ENCODE assay signal across 20 cellular contexts in the genomic region with DNA sequence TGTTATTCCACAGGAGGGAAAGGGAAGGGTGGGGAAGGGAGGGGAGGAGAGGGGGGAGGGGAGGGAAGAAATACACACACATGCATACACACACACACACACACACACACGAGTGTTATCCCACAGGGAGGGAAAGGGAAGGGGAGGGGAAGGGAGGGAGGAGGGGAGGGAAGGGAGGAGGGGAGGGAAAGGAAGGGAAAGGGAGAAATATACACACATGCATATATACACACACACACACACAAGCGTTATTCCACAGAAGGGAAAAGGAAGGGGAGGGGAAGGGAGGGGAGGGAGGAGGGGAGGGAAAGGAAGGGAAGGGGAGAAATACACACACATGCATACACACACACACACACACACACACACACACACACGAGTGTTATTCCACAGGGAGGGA. TPM values are rescaled to one million over a fixed set of nuclear protein-coding genes. Genes with fewer than 3 reads are reported as not detected.
DNase-seq lines count a peak whose midpoint lies in the region; ATAC-seq and TF ChIP-seq lines count a peak whose summit lies in the region.
"Had no signal": no experiment of that assay in that cellular context is flagged by ENCODE, and none has a peak within 500 bp of the region (broad histone marks: within the 10 kb centered on the region; RNA-seq: fewer than 3 reads in every experiment).

No MANE protein-coding gene starts in this region.

- H3K79me2 ChIP-seq in DOHH2 (ENCODE audit: control insufficient read depth, low read length) = no peaks in the 10 kb centered on the region
- no peaks in the 10 kb centered on the region for H3K79me2 ChIP-seq in OCI-LY3 (ENCODE audit: low read length)

- no peak for DNase-seq in naive thymus-derived CD8-positive, alpha-beta T cell
- DNase-seq in brain microvascular endothelial cell (no peak), heart left ventricle (no peak), GM10248 (ENCODE audit: extremely low spot score) (no peak), prostate gland (ENCODE audit: low spot score) (no peak)
- DNase-seq: NCI-H1105, NCI-H2029 treated with DMSO at 0.1 percent for 48 hours, NCI-H446 treated with DMSO at 0.1 percent for 48 hours, NCI-H526, SIG-M5 had no signal

- H3K27ac Mint-ChIP-seq in naive thymus-derived CD8-positive, alpha-beta T cell = peak overlapping the region in 2 of 10 donors; percentile 68 to 83
- H3K27ac Mint-ChIP-seq: GM23338 had no signal

- no peak for TF ChIP-seq CTCF in DOHH2 (IDR thresholded peaks at IDR 0.05; ENCODE audit: low read depth, low read length, poor library complexity, severe bottlenecking)
- TF ChIP-seq CTCF in OCI-LY3 (IDR thresholded peaks at IDR 0.05; ENCODE audit: low read depth, low read length) = no peak
- TF ChIP-seq CTCF in brain microvascular endothelial cell (IDR thresholded peaks at IDR 0.05; ENCODE audit: low read depth, low read length, missing control alignments) = no peak
- no peak for TF ChIP-seq CTCF in heart left ventricle (IDR thresholded peaks at IDR 0.05)
- no peak for TF ChIP-seq CTCF in GM10248 (IDR thresholded peaks at IDR 0.05; ENCODE audit: control extremely low read depth, extremely low read depth, low read depth, missing control alignments)
- TF ChIP-seq CTCF in prostate gland (IDR thresholded peaks at IDR 0.05) = no peak

- H3K9me2 ChIP-seq in DOHH2 (replicated peaks; ENCODE audit: control insufficient read depth, low read length) = no peaks in the 10 kb centered on the region

- H3K4me1 Mint-ChIP-seq in naive thymus-derived CD8-positive, alpha-beta T cell = peaks cover 23 to 53% (median 48%) of the 10 kb centered on the region in 4 donors

- H3K27ac ChIP-seq in BLaER1 treated with 17β-estradiol and CSF1 and Interleukin-3, amounts not matched to agents 10 nM and 100 nM = 0 out of 22 replicates have a peak overlapping the region, but pooled peaks of 1 of the 11 experiments have one; percentile 95
- H3K27ac ChIP-seq in DOHH2 (ENCODE audit: low read depth, low read length) (peak overlapping the region; percentile 100), OCI-LY3 (ENCODE audit: low read length) (no peak overlapping the region), brain microvascular endothelial cell (no peak overlapping the region), heart left ventricle (no peak overlapping the region), prostate gland (no peak overlapping the region)
- H3K27ac ChIP-seq: A549, SK-N-MC had no signal

- CTCF ChIA-PET in GM10248 (lab: Yijun Ruan, JAX) = no interaction called here

- H3K4me1 ChIP-seq in BLaER1 treated with 17β-estradiol and CSF1 and Interleukin-3, amounts not matched to agents 10 nM and 100 nM = peaks cover 60 to 68% (median 66%) of the 10 kb centered on the region in 10 experiments
- H3K4me1 ChIP-seq in DOHH2 (ENCODE audit: control insufficient read depth, low read length) (peaks cover 80% of the 10 kb centered on the region), OCI-LY3 (ENCODE audit: low read length) (peaks cover 31% of the 10 kb centered on the region), heart left ventricle (peaks cover 0 to 9% (median 0%) of the 10 kb centered on the region in 12 donors), prostate gland (replicated peaks) (no peaks in the 10 kb centered on the region)
- H3K4me1 ChIP-seq: HAP-1, Peyer's patch had no signal

- no peak overlapping the region for H3K4me3 ChIP-seq in BLaER1 treated with 17β-estradiol and CSF1 and Interleukin-3, amounts not matched to agents 10 nM and 100 nM
- H3K4me3 ChIP-seq in DOHH2 (ENCODE audit: low read length) (peak overlapping the region; percentile 82), OCI-LY3 (ENCODE audit: low read length) (no peak overlapping the region), brain microvascular endothelial cell (ENCODE audit: low read depth, low read length) (no peak overlapping the region), heart left ventricle (no peak overlapping the region), prostate gland (no peak overlapping the region)
- H3K4me3 ChIP-seq: A549, GM23338, HAP-1, Peyer's patch, SK-N-MC had no signal

- peak overlapping the region in 6 of 10 donors; percentile 62 to 85 (median 76) for H3K4me3 Mint-ChIP-seq in naive thymus-derived CD8-positive, alpha-beta T cell
- H3K4me3 Mint-ChIP-seq: T-helper 1 cell treated with Interleukin-12 subunit alpha and Interleukin-12 subunit beta and Interleukin-4 antibody, amounts not matched to agents 30 μg/mL and 1 μg/mL, for 36 hours had no signal

- no peak overlapping the region for H2AFZ ChIP-seq in OCI-LY3 (ENCODE audit: low read depth, low read length)
- H2AFZ ChIP-seq: GM23338 had no signal

- H3F3A ChIP-seq in DOHH2 (ENCODE audit: control insufficient read depth, insufficient read depth) = peaks cover 44% of the 10 kb centered on the region

- H3K36me3 ChIP-seq in BLaER1 treated with 17β-estradiol and CSF1 and Interleukin-3, amounts not matched to agents 10 nM and 100 nM = no peaks in the 10 kb centered on the region
- H3K36me3 ChIP-seq in DOHH2 (ENCODE audit: control insufficient read depth, low read length) (peaks cover 2% of the 10 kb centered on the region; the same call in 1 of the 2 replicates), OCI-LY3 (replicated peaks; ENCODE audit: low read depth, low read length) (no peaks in the 10 kb centered on the region), brain microvascular endothelial cell (replicated peaks) (no peaks in the 10 kb centered on the region), heart left ventricle (no peaks in the 10 kb centered on the region), prostate gland (no peaks in the 10 kb centered on the region)
- H3K36me3 ChIP-seq: HAP-1, Peyer's patch had no signal

- peak overlapping the region in 7 of 11 experiments; percentile 79 to 97 (median 94); a peak in 6 of 22 replicates for H3K4me2 ChIP-seq in BLaER1 treated with 17β-estradiol and CSF1 and Interleukin-3, amounts not matched to agents 10 nM and 100 nM
- peak overlapping the region; percentile 100 for H3K4me2 ChIP-seq in DOHH2 (ENCODE audit: low read length)
- H3K4me2 ChIP-seq in OCI-LY3 (ENCODE audit: low read length) = peak overlapping the region; percentile 39

- in situ Hi-C loops in brain microvascular endothelial cell (cut with HindIII; ENCODE audit: low pct_ligation_motif_present, low sequenced_read_pairs) = no loop called here

- POLR2A ChIA-PET in naive thymus-derived CD8-positive, alpha-beta T cell (lab: Charles Lee) = no interaction called here
- POLR2A ChIA-PET in GM10248 (lab: Yijun Ruan, JAX) = no interaction called here

- peaks cover 0 to 2% (median 0%) of the 10 kb centered on the region in 9 donors for H3K9me3 Mint-ChIP-seq in naive thymus-derived CD8-positive, alpha-beta T cell
- H3K9me3 Mint-ChIP-seq: T-helper 1 cell treated with Interleukin-12 subunit alpha and Interleukin-12 subunit beta and Interleukin-4 antibody, amounts not matched to agents 30 μg/mL and 1 μg/mL, for 36 hours had no signal

- no peak overlapping the region for H3K9ac ChIP-seq in BLaER1 treated with 17β-estradiol and CSF1 and Interleukin-3, amounts not matched to agents 10 nM and 100 nM
- H3K9ac ChIP-seq in OCI-LY3 (ENCODE audit: low read length) = no peak overlapping the region

- H3K36me3 Mint-ChIP-seq in naive thymus-derived CD8-positive, alpha-beta T cell = no peaks in the 10 kb centered on the region
- H3K36me3 Mint-ChIP-seq: CD14-positive monocyte had no signal

- WGBS in heart left ventricle, 4 donors = 8 to 15% (median 13%) methylated on average over 2 to 3 of the region's 3 CpGs
- WGBS in prostate gland = 10% methylated on average over 2 of the region's 3 CpGs

- intact Hi-C loops in heart left ventricle (cut with DNase I) (no loop called here), prostate gland (cut with DNase I) (no loop called here)

- peaks cover 0 to 4% (median 0%) of the 10 kb centered on the region in 11 experiments; a peak in 2 of 22 replicates for H3K9me3 ChIP-seq in BLaER1 treated with 17β-estradiol and CSF1 and Interleukin-3, amounts not matched to agents 10 nM and 100 nM (replicated peaks in 1 of 11)
- H3K9me3 ChIP-seq in DOHH2 (ENCODE audit: control insufficient read depth, insufficient read depth, low read length) (peaks cover 23% of the 10 kb centered on the region; the same call in 1 of the 2 replicates), OCI-LY3 (ENCODE audit: insufficient read depth, low read length) (no peaks in the 10 kb centered on the region), heart left ventricle (no peaks in the 10 kb centered on the region), prostate gland (no peaks in the 10 kb centered on the region)
- H3K9me3 ChIP-seq: A549, HAP-1 had no signal

- peaks cover 0 to 20% (median 0%) of the 10 kb centered on the region in 11 experiments; a peak in 8 of 22 replicates for H4K20me1 ChIP-seq in BLaER1 treated with 17β-estradiol and CSF1 and Interleukin-3, amounts not matched to agents 10 nM and 100 nM
- no peaks in the 10 kb centered on the region for H4K20me1 ChIP-seq in DOHH2 (ENCODE audit: control insufficient read depth, insufficient read depth, low read depth, low read length)
- H4K20me1 ChIP-seq in OCI-LY3 (ENCODE audit: insufficient read depth, low read length) = no peaks in the 10 kb centered on the region

- no peak for TF ChIP-seq POLR2A in heart left ventricle (IDR thresholded peaks at IDR 0.05)
- no peak for TF ChIP-seq POLR2A in prostate gland (IDR thresholded peaks at IDR 0.05)

- H3K27me3 ChIP-seq in BLaER1 treated with 17β-estradiol and CSF1 and Interleukin-3, amounts not matched to agents 10 nM and 100 nM = no peaks in the 10 kb centered on the region
- H3K27me3 ChIP-seq in DOHH2 (ENCODE audit: control insufficient read depth, low read length) (no peaks in the 10 kb centered on the region), OCI-LY3 (ENCODE audit: low read depth, low read length) (no peaks in the 10 kb centered on the region), brain microvascular endothelial cell (replicated peaks) (peaks cover 5% of the 10 kb centered on the region), heart left ventricle (peaks cover 0 to 37% (median 10%) of the 10 kb centered on the region in 9 donors), prostate gland (replicated peaks; ENCODE audit: insufficient read depth) (peaks cover 2% of the 10 kb centered on the region)
- H3K27me3 ChIP-seq: Peyer's patch had no signal

- H3K27me3 Mint-ChIP-seq in naive thymus-derived CD8-positive, alpha-beta T cell = no peaks in the 10 kb centered on the region

- no peak for ATAC-seq in naive thymus-derived CD8-positive, alpha-beta T cell
- ATAC-seq in heart left ventricle = no peak
- ATAC-seq: GM23338 had no signal

RNA-seq across cellular contexts. Expression of a gene that starts 19.5 kb away (rescaled TPM):
- 100 to 1,000 TPM in 1 of 2 experiments, 10 to 100 TPM in 1; 97.5 to 101 TPM for total RNA-seq in naive thymus-derived CD8-positive, alpha-beta T cell
- 1 to 10 TPM in 1 of 3 donors, under 1 TPM in 2; 0.38 to 1.0 (median 0.42) TPM for polyA plus RNA-seq in naive thymus-derived CD8-positive, alpha-beta T cell
- total RNA-seq in heart left ventricle = 10 to 100 TPM; 23.0 to 88.2 (median 45.4) TPM
- 10 to 100 TPM; 35.4 to 40.0 TPM for polyA plus RNA-seq in heart left ventricle
- 10 to 100 TPM; 34.2 to 69.2 TPM for total RNA-seq in prostate gland

Comparison
In these comparisons a context has a peak if more than half of its experiments do, and no peak if none do; other contexts are left out.
1. H3K4me2 ChIP-seq: peak in every context shown above with its lines; median percentile 100 in DOHH2; 94 in BLaER1 treated with 17β-estradiol and CSF1 and Interleukin-3, amounts not matched to agents 10 nM and 100 nM; 39 in OCI-LY3.